ENCODE assay signal across 8 cellular contexts in the genomic region with DNA sequence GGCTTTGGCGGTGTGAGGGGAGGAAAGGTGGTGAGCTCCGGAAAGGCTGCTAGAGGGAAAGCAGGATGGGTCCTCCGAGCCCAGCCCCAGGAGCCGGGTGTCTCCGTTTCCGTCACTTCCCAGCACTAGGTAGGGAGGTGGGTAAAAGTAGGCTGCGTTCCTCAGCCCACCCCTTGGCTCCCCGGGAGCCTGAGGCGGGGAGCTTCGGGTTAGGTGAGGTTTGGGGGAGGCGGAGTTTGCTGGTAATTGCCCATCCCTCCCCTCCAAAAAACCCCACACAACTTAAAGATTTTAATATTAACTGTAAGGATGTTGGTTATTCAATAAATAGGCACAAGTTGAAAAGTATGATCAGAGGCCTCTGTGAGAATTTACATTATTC. TPM values are rescaled to one million over a fixed set of nuclear protein-coding genes. Genes with fewer than 3 reads are reported as not detected.
DNase-seq lines count a peak whose midpoint lies in the region; ATAC-seq, FAIRE-seq and TF ChIP-seq lines count a peak whose summit lies in the region.

No MANE protein-coding gene starts in this region.

- 0 to 1% methylated on average over 11 of the region's 11 CpGs for WGBS in thyroid gland, 2 donors

- CTCF ChIA-PET in activated CD4-positive, alpha-beta T cell treated with anti-CD3 and anti-CD28 coated beads for 36 hours (lab: Charles Lee): interaction anchor here (0.6 to 1.0 kb wide), 6 partner anchors 8 to 373 kb away, joined by 3 to 8 read pairs (median 3); no protein-coding TSS in a partner anchor
- CTCF ChIA-PET in activated CD4-positive, alpha-beta memory T cell treated with anti-CD3 and anti-CD28 coated beads, Interleukin-2, amount 10 ng/mL, durations not matched to agents 7 days and 5 days (lab: Charles Lee): interaction anchor here (0.9 to 1.3 kb wide), 5 partner anchors 9 to 470 kb away, joined by 3 to 16 read pairs (median 3); no protein-coding TSS in a partner anchor

- FAIRE-seq in kidney (lab: Jason Lieb, UNC): no peak

- H3K27me3 Mint-ChIP-seq in activated CD4-positive, alpha-beta T cell treated with anti-CD3 and anti-CD28 coated beads for 36 hours: no peaks in the 10 kb centered on the region
- H3K27me3 Mint-ChIP-seq in activated CD4-positive, alpha-beta memory T cell treated with anti-CD3 and anti-CD28 coated beads, Interleukin-2, amount 10 ng/mL, durations not matched to agents 7 days and 5 days: no peaks in the 10 kb centered on the region

- H3K9me3 Mint-ChIP-seq in activated CD4-positive, alpha-beta T cell treated with anti-CD3 and anti-CD28 coated beads for 36 hours (ENCODE audit: low read depth): no peaks in the 10 kb centered on the region
- no peaks in the 10 kb centered on the region for H3K9me3 Mint-ChIP-seq in activated CD4-positive, alpha-beta memory T cell treated with anti-CD3 and anti-CD28 coated beads, Interleukin-2, amount 10 ng/mL, durations not matched to agents 7 days and 5 days

- peak overlapping the region; percentile 99 for H3K27ac Mint-ChIP-seq in activated CD4-positive, alpha-beta T cell treated with anti-CD3 and anti-CD28 coated beads for 36 hours
- peak overlapping the region; percentile 97 for H3K27ac Mint-ChIP-seq in activated CD4-positive, alpha-beta memory T cell treated with anti-CD3 and anti-CD28 coated beads, Interleukin-2, amount 10 ng/mL, durations not matched to agents 7 days and 5 days

- peaks cover 11% of the 10 kb centered on the region for H3K36me3 Mint-ChIP-seq in activated CD4-positive, alpha-beta T cell treated with anti-CD3 and anti-CD28 coated beads for 36 hours (ENCODE audit: low read depth)
- peaks cover 31% of the 10 kb centered on the region for H3K36me3 Mint-ChIP-seq in activated CD4-positive, alpha-beta memory T cell treated with anti-CD3 and anti-CD28 coated beads, Interleukin-2, amount 10 ng/mL, durations not matched to agents 7 days and 5 days (ENCODE audit: low read depth)

- H3K27ac ChIP-seq in kidney (ENCODE audit: low read depth in 2 of 2, low read length in 2 of 2): peak overlapping the region; percentile 34 to 84
- peak overlapping the region; percentile 69 to 83 (median 75) for H3K27ac ChIP-seq in thyroid gland

- H3K4me3 Mint-ChIP-seq in activated CD4-positive, alpha-beta T cell treated with anti-CD3 and anti-CD28 coated beads for 36 hours: peak overlapping the region; percentile 95
- H3K4me3 Mint-ChIP-seq in activated CD4-positive, alpha-beta memory T cell treated with anti-CD3 and anti-CD28 coated beads, Interleukin-2, amount 10 ng/mL, durations not matched to agents 7 days and 5 days: peak overlapping the region; percentile 100

- DNase-seq in activated CD4-positive, alpha-beta T cell treated with anti-CD3 and anti-CD28 coated beads for 36 hours: no peak
- no peak for DNase-seq in activated CD4-positive, alpha-beta T cell treated with anti-CD3 and anti-CD28 coated beads, Interleukin-2, amount 50 U/mL, for 4 hours
- DNase-seq in activated CD4-positive, alpha-beta memory T cell treated with anti-CD3 and anti-CD28 coated beads, Interleukin-2, amount 10 ng/mL, durations not matched to agents 7 days and 5 days: no peak
- DNase-seq in kidney (no peak), thyroid gland (no peak), retina (no peak), NCI-H2227 (lab: John Stamatoyannopoulos, UW; ENCODE audit: unreplicated experiment) (no peak)

- TF ChIP-seq CTCF in kidney (IDR thresholded peaks at IDR 0.05; ENCODE audit: borderline replicate concordance, extremely low read depth, insufficient read depth): no peak
- no peak for TF ChIP-seq CTCF in thyroid gland (IDR thresholded peaks at IDR 0.05)

- peak overlapping the region; percentile 2 to 82 for H3K9ac ChIP-seq in kidney (ENCODE audit: low read length in 2 of 2)

- H3K27me3 ChIP-seq in thyroid gland: no peaks in the 10 kb centered on the region

- ATAC-seq in activated CD4-positive, alpha-beta T cell treated with anti-CD3 and anti-CD28 coated beads for 36 hours: peak; percentile 32
- peak; percentile 33 for ATAC-seq in HG02943 (IDR thresholded peaks at IDR 0.05; ENCODE audit: low read depth, unreplicated experiment)

- H3K4me3 ChIP-seq in kidney (ENCODE audit: low read length in 2 of 2) (peak overlapping the region; percentile 83 to 100), thyroid gland (replicated peaks in 1 of 3) (peak overlapping the region in 2 of 3 donors; percentile 60 to 69)

- H3K36me3 ChIP-seq in kidney (ENCODE audit: control insufficient read depth in 1 of 2, insufficient read depth in 2 of 2, low read length in 2 of 2) (no peaks in the 10 kb centered on the region), thyroid gland (no peaks in the 10 kb centered on the region)

- H3K9me3 ChIP-seq in kidney (ENCODE audit: control insufficient read depth in 1 of 2, low read length in 2 of 2) (no peaks in the 10 kb centered on the region), thyroid gland (no peaks in the 10 kb centered on the region)

- intact Hi-C loops in activated CD4-positive, alpha-beta T cell treated with anti-CD3 and anti-CD28 coated beads for 36 hours (cut with DNase I, micrococcal nuclease): loop anchor here (1.0 to 5.0 kb wide), 12 partner anchors 13 to 921 kb away; a partner anchor contains a TSS
- intact Hi-C loops in kidney (cut with DNase I) (no loop called here), thyroid gland (cut with DNase I) (no loop called here)

- H3K4me1 Mint-ChIP-seq in activated CD4-positive, alpha-beta T cell treated with anti-CD3 and anti-CD28 coated beads for 36 hours: peaks cover 37% of the 10 kb centered on the region
- H3K4me1 Mint-ChIP-seq in activated CD4-positive, alpha-beta memory T cell treated with anti-CD3 and anti-CD28 coated beads, Interleukin-2, amount 10 ng/mL, durations not matched to agents 7 days and 5 days: peaks cover 61% of the 10 kb centered on the region

- POLR2A ChIA-PET in activated CD4-positive, alpha-beta T cell treated with anti-CD3 and anti-CD28 coated beads for 36 hours (lab: Charles Lee): interaction anchor here (0.7 to 1.2 kb wide), 4 partner anchors 10 to 16 kb away, joined by 3 to 21 read pairs (median 4); no protein-coding TSS in a partner anchor
- POLR2A ChIA-PET in activated CD4-positive, alpha-beta memory T cell treated with anti-CD3 and anti-CD28 coated beads, Interleukin-2, amount 10 ng/mL, durations not matched to agents 7 days and 5 days (lab: Charles Lee): interaction anchor here (0.6 to 1.4 kb wide), 16 partner anchors 11 to 680 kb away, joined by 3 to 73 read pairs (median 4); a partner anchor contains a TSS

- TF ChIP-seq POLR2A in thyroid gland (IDR thresholded peaks at IDR 0.05): peak in 1 of 2 donors; percentile 35

- H3K4me1 ChIP-seq in kidney (ENCODE audit: control insufficient read depth in 1 of 2, insufficient read depth in 1 of 2, low read depth in 1 of 2, low read length in 2 of 2): peaks cover 0 to 2% of the 10 kb centered on the region in 2 donors
- H3K4me1 ChIP-seq in thyroid gland: peaks cover 13 to 18% of the 10 kb centered on the region in 2 donors

RNA-seq across cellular contexts. Expression of a gene that starts 0.6 kb away (rescaled TPM):
- total RNA-seq in activated CD4-positive, alpha-beta T cell treated with anti-CD3 and anti-CD28 coated beads for 36 hours: 10 to 100 TPM; 52.2 to 67.5 TPM
- total RNA-seq in activated CD4-positive, alpha-beta memory T cell treated with anti-CD3 and anti-CD28 coated beads, Interleukin-2, amount 10 ng/mL, durations not matched to agents 7 days and 5 days: 10 to 100 TPM; 61.4 to 63.6 TPM
- 55.6 TPM for total RNA-seq in kidney
- 14.1 TPM for polyA plus RNA-seq in kidney (ENCODE audit: insufficient read depth, low read depth, low replicate concordance)
- total RNA-seq in thyroid gland: 100 to 1,000 TPM in 1 of 4 donors, 10 to 100 TPM in 3; 64.8 to 120 (median 88.0) TPM

RNA-seq across cellular contexts. Expression of a gene that starts 13.0 kb away (rescaled TPM):
- total RNA-seq in activated CD4-positive, alpha-beta T cell treated with anti-CD3 and anti-CD28 coated beads for 36 hours: 100 to 1,000 TPM; 244 to 386 TPM
- total RNA-seq in activated CD4-positive, alpha-beta memory T cell treated with anti-CD3 and anti-CD28 coated beads, Interleukin-2, amount 10 ng/mL, durations not matched to agents 7 days and 5 days: 100 to 1,000 TPM; 200 to 210 TPM
- total RNA-seq in kidney (189 TPM), thyroid gland (100 to 1,000 TPM in 3 of 4 donors, 10 to 100 TPM in 1; 71.0 to 236 (median 172) TPM)
- 990 TPM for polyA plus RNA-seq in kidney (ENCODE audit: insufficient read depth, low read depth, low replicate concordance)

Comparison
In these comparisons a context has a peak if more than half of its experiments do, and no peak if none do; other contexts are left out.
1. intact Hi-C loops: an anchor here in activated CD4-positive, alpha-beta T cell treated with anti-CD3 and anti-CD28 coated beads for 36 hours (1.0 to 5.0 kb wide); none called in kidney and thyroid gland.